Comparison of ENCODE assay signal across 1 cellular context in the genomic region with DNA sequence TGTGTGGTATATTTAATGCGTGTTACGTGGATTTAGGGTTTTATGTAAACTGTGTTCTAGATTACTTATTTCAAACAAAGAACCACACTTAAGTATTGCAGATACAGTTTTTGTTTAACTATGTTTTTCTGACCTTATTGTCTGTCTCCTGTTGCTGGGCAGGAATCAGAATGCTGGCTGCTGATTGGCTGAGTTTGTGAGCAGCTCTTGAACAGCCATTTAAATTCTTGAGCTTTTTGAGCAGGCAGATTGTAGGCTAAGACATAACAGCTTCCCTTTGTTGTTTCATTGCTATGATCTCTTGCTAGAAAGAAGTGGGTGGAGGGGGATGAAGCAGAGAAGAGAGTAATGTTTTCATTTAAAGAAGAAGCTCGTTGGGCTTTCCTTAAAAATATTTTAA.
TF ChIP-seq lines count a peak whose summit lies in the region.

No MANE protein-coding gene starts in this region.

TF ChIP-seq in H1, 55 proteins besides CTCF, POLR2A, EP300 and RAD21:
- no peak for TF ChIP-seq BACH1 (IDR thresholded peaks at IDR 0.05; ENCODE audit: low read length)
- peak; percentile 82 for TF ChIP-seq SP1 (IDR thresholded peaks at IDR 0.05; ENCODE audit: low read depth, low read length)
- TF ChIP-seq MAX (IDR thresholded peaks at IDR 0.05): no peak
- TF ChIP-seq CEBPB (IDR thresholded peaks at IDR 0.05; ENCODE audit: low read depth, low read length): no peak
- TF ChIP-seq CHD1 (IDR thresholded peaks at IDR 0.05; ENCODE audit: low read depth, low read length): no peak
- TF ChIP-seq CREB1 (IDR thresholded peaks at IDR 0.05): peak; percentile 48; the same call in 1 of the 2 replicates
- TF ChIP-seq RBBP5 (IDR thresholded peaks at IDR 0.05; ENCODE audit: borderline replicate concordance, low read depth, low read length): no peak
- no peak for TF ChIP-seq E2F6 (IDR thresholded peaks at IDR 0.05)
- TF ChIP-seq YY1 (IDR thresholded peaks at IDR 0.05; ENCODE audit: low read depth, low read length): peak; percentile 52; the same call in 1 of the 2 replicates
- peak; percentile 95 for TF ChIP-seq RFX5 (IDR thresholded peaks at IDR 0.05; ENCODE audit: borderline replicate concordance, low read depth, low read length)
- TF ChIP-seq JUN (IDR thresholded peaks at IDR 0.05; ENCODE audit: low read depth, low read length): no peak
- TF ChIP-seq SIN3A (conservative IDR thresholded peaks at IDR 0.05 in 1 of 2, IDR thresholded peaks at IDR 0.05 in 1 of 2; ENCODE audit: low read depth in 1 of 2, low read length in 2 of 2): no peak
- no peak for TF ChIP-seq GABPA (IDR thresholded peaks at IDR 0.05; ENCODE audit: borderline replicate concordance, insufficient read depth, low read length)
- TF ChIP-seq BRCA1 (IDR thresholded peaks at IDR 0.05; ENCODE audit: low read depth, low read length): no peak
- no peak for TF ChIP-seq TCF12 (IDR thresholded peaks at IDR 0.05; ENCODE audit: low read depth, low read length)
- no peak for TF ChIP-seq KDM4A (IDR thresholded peaks at IDR 0.05; ENCODE audit: low read depth, low read length, severe bottlenecking)
- TF ChIP-seq RXRA (IDR thresholded peaks at IDR 0.05; ENCODE audit: insufficient read depth, low read depth, low read length): no peak
- TF ChIP-seq RNF2 (IDR thresholded peaks at IDR 0.05; ENCODE audit: borderline replicate concordance, low read depth, low read length, missing control alignments, poor library complexity, severe bottlenecking): no peak
- TF ChIP-seq, protein P1, sequence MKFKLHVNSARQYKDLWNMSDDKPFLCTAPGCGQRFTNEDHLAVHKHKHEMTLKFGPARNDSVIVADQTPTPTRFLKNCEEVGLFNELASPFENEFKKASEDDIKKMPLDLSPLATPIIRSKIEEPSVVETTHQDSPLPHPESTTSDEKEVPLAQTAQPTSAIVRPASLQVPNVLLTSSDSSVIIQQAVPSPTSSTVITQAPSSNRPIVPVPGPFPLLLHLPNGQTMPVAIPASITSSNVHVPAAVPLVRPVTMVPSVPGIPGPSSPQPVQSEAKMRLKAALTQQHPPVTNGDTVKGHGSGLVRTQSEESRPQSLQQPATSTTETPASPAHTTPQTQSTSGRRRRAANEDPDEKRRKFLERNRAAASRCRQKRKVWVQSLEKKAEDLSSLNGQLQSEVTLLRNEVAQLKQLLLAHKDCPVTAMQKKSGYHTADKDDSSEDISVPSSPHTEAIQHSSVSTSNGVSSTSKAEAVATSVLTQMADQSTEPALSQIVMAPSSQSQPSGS (IDR thresholded peaks at IDR 0.05; ENCODE audit: low read length): no peak
- no peak for TF ChIP-seq USF2 (IDR thresholded peaks at IDR 0.05; ENCODE audit: low read length)
- no peak for TF ChIP-seq MAFK (IDR thresholded peaks at IDR 0.05; ENCODE audit: low read depth, low read length)
- no peak for TF ChIP-seq EZH2 (IDR thresholded peaks at IDR 0.05; ENCODE audit: low read depth, low read length, severe bottlenecking)
- no peak for TF ChIP-seq SIRT6 (IDR thresholded peaks at IDR 0.05; ENCODE audit: low read length)
- TF ChIP-seq NANOG (IDR thresholded peaks at IDR 0.05; ENCODE audit: insufficient read depth, low read depth, low read length, poor library complexity, severe bottlenecking): peak; percentile 70
